ENCODE assay signal across 21 cellular contexts in genomic region chrX:31130457-31131215, GRCh38. TPM values are rescaled to one million over a fixed set of nuclear protein-coding genes. Genes with fewer than 3 reads are reported as not detected.
"Had no signal": no experiment of that assay in that cellular context is flagged by ENCODE, and none has a peak within 500 bp of the region (broad histone marks: within the 10 kb centered on the region; RNA-seq: fewer than 3 reads in every experiment).

No MANE protein-coding gene starts in this region.

- H3K4me1 ChIP-seq: esophagus muscularis mucosa, lower lobe of right lung, suprapubic skin, upper lobe of left lung had no signal

- H3K4me3 ChIP-seq: esophagus muscularis mucosa, lower lobe of right lung, spleen, suprapubic skin, upper lobe of left lung had no signal

- H3K27me3 ChIP-seq: esophagus muscularis mucosa, neutrophil, spleen, suprapubic skin, upper lobe of left lung had no signal

- H3K27ac Mint-ChIP-seq: endodermal cell; mesothelial cell of epicardium; stimulated activated naive B cell treated with anti-CD40 and anti-IgM and Interleukin-4, amounts not matched to agents 10 μg/mL and 1 μg/mL and 100 μg/mL, for 72 hours had no signal

- H3K36me3 Mint-ChIP-seq: naive B cell had no signal

- H3K4me1 Mint-ChIP-seq: endodermal cell had no signal

- H3K4me3 Mint-ChIP-seq: brain; endodermal cell; mesothelial cell of epicardium; naive B cell; stimulated activated naive B cell treated with anti-CD40 and anti-IgM and Interleukin-4, amounts not matched to agents 10 μg/mL and 1 μg/mL and 100 μg/mL, for 72 hours had no signal

- ATAC-seq: lower lobe of right lung; stimulated activated naive B cell treated with anti-CD40 and anti-IgM and Interleukin-4, amounts not matched to agents 10 μg/mL and 1 μg/mL and 100 μg/mL, for 72 hours had no signal

- H3K9me3 ChIP-seq: esophagus muscularis mucosa, lower lobe of right lung, neutrophil, spleen, suprapubic skin, upper lobe of left lung had no signal

- H3K27ac ChIP-seq: esophagus muscularis mucosa, lower lobe of right lung, neutrophil, spleen, suprapubic skin, upper lobe of left lung had no signal

- H3K36me3 ChIP-seq: neutrophil, spleen, suprapubic skin, upper lobe of left lung had no signal

- H3K27me3 Mint-ChIP-seq: naive B cell; stimulated activated naive B cell treated with anti-CD40 and anti-IgM and Interleukin-4, amounts not matched to agents 10 μg/mL and 1 μg/mL and 100 μg/mL, for 72 hours had no signal

- DNase-seq: activated CD4-positive, alpha-beta T cell treated with anti-CD3 and anti-CD28 coated beads, Interleukin-2, amount 50 U/mL, for 1 hour; activated naive CD4-positive, alpha-beta T cell treated with anti-CD3 and anti-CD28 coated beads, Interleukin-2, amount 50 U/mL, for 16 hours; activated T-cell treated with anti-CD3 and anti-CD28 coated beads, Interleukin-2, amount 50 U/mL, for 1 hour; cerebellar nuclear complex; endodermal cell; hippocampal formation; lower lobe of right lung; naive B cell; retina; spleen; stimulated activated CD4-positive, alpha-beta T cell treated with anti-CD3 and anti-CD28 coated beads, Interleukin-1b, Interleukin-23, amount 100 ng/mL, for 48 hours; stimulated activated naive B cell treated with anti-CD40 and anti-IgM and Interleukin-4, amounts not matched to agents 10 μg/mL and 1 μg/mL and 100 μg/mL, for 72 hours; upper lobe of left lung had no signal

RNA-seq across cellular contexts. Expression of gene FTHL17, which starts 58.8 kb away (rescaled TPM):
- total RNA-seq: dermis microvascular lymphatic vessel endothelial cell; endodermal cell; esophagus muscularis mucosa; kidney epithelial cell; lower lobe of right lung; mesothelial cell of epicardium; spleen; suprapubic skin; T-helper 2 cell treated with Interferon-gamma antibody and Interleukin-4, amounts not matched to agents 100 ng/mL and 5 ng/mL, for 36 hours; upper lobe of left lung had no signal
- polyA plus RNA-seq: spleen had no signal
